2 cellular contexts compared by ENCODE assay signal in the genomic region with DNA sequence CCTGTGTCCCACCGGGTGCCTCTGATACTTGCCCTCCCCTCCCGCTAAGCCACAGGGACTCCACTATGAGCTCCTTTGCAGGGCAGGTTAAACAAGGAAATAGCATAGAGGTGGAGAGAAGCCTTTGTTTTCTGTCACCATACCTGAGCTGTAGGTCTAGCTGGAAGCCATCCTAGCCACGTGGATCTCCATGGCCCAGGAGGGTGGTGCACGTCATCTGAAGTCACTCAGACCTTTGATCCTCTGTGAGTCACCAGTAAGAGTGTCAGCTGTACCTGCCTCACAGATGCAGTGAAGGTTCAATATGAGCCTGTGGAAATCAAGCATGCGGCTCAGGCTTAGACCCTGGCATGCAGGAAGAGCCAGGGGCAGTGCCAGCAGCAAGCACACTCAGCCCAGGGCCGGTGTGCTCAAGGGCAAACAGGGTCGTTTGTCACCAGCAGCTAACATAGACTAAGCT.
TF ChIP-seq lines count a peak whose summit lies in the region.

No MANE protein-coding gene starts in this region.

TF ChIP-seq in SK-N-SH, 30 proteins besides CTCF, POLR2A, EP300 and RAD21:
- TF ChIP-seq, protein P1, sequence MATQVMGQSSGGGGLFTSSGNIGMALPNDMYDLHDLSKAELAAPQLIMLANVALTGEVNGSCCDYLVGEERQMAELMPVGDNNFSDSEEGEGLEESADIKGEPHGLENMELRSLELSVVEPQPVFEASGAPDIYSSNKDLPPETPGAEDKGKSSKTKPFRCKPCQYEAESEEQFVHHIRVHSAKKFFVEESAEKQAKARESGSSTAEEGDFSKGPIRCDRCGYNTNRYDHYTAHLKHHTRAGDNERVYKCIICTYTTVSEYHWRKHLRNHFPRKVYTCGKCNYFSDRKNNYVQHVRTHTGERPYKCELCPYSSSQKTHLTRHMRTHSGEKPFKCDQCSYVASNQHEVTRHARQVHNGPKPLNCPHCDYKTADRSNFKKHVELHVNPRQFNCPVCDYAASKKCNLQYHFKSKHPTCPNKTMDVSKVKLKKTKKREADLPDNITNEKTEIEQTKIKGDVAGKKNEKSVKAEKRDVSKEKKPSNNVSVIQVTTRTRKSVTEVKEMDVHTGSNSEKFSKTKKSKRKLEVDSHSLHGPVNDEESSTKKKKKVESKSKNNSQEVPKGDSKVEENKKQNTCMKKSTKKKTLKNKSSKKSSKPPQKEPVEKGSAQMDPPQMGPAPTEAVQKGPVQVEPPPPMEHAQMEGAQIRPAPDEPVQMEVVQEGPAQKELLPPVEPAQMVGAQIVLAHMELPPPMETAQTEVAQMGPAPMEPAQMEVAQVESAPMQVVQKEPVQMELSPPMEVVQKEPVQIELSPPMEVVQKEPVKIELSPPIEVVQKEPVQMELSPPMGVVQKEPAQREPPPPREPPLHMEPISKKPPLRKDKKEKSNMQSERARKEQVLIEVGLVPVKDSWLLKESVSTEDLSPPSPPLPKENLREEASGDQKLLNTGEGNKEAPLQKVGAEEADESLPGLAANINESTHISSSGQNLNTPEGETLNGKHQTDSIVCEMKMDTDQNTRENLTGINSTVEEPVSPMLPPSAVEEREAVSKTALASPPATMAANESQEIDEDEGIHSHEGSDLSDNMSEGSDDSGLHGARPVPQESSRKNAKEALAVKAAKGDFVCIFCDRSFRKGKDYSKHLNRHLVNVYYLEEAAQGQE (IDR thresholded peaks at IDR 0.05; ENCODE audit: low read depth, low read length) = no peak
- no peak for TF ChIP-seq TCF12 (IDR thresholded peaks at IDR 0.05)
- TF ChIP-seq, protein P2, sequence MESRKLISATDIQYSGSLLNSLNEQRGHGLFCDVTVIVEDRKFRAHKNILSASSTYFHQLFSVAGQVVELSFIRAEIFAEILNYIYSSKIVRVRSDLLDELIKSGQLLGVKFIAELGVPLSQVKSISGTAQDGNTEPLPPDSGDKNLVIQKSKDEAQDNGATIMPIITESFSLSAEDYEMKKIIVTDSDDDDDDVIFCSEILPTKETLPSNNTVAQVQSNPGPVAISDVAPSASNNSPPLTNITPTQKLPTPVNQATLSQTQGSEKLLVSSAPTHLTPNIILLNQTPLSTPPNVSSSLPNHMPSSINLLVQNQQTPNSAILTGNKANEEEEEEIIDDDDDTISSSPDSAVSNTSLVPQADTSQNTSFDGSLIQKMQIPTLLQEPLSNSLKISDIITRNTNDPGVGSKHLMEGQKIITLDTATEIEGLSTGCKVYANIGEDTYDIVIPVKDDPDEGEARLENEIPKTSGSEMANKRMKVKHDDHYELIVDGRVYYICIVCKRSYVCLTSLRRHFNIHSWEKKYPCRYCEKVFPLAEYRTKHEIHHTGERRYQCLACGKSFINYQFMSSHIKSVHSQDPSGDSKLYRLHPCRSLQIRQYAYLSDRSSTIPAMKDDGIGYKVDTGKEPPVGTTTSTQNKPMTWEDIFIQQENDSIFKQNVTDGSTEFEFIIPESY (IDR thresholded peaks at IDR 0.05; ENCODE audit: borderline replicate concordance, low read depth) = no peak
- TF ChIP-seq ELF1 (IDR thresholded peaks at IDR 0.05) = no peak
- TF ChIP-seq GATA2 (CRISPR knock-in tag; IDR thresholded peaks at IDR 0.05) = no peak
- TF ChIP-seq TEAD4 (IDR thresholded peaks at IDR 0.05; ENCODE audit: borderline replicate concordance, insufficient read depth) = no peak
- no peak for TF ChIP-seq JUND (IDR thresholded peaks at IDR 0.05)
- no peak for TF ChIP-seq POLR2AphosphoS5 (IDR thresholded peaks at IDR 0.05; ENCODE audit: low read depth, low read length)
- no peak for TF ChIP-seq FOXJ3 (CRISPR knock-in tag; IDR thresholded peaks at IDR 0.05)
- no peak for TF ChIP-seq RCOR1 (IDR thresholded peaks at IDR 0.05; ENCODE audit: low read length)
- TF ChIP-seq, protein P3, sequence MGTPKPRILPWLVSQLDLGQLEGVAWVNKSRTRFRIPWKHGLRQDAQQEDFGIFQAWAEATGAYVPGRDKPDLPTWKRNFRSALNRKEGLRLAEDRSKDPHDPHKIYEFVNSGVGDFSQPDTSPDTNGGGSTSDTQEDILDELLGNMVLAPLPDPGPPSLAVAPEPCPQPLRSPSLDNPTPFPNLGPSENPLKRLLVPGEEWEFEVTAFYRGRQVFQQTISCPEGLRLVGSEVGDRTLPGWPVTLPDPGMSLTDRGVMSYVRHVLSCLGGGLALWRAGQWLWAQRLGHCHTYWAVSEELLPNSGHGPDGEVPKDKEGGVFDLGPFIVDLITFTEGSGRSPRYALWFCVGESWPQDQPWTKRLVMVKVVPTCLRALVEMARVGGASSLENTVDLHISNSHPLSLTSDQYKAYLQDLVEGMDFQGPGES (IDR thresholded peaks at IDR 0.05; ENCODE audit: low read depth, low read length) = no peak
TF ChIP-seq in SK-N-SH: peak in this region for 0.

TF ChIP-seq in SK-N-SH treated with all-trans-retinoic acid at 6 μM for 48 hours, 23 proteins besides CTCF, POLR2A, EP300 and RAD21 (continued from another document):
- TF ChIP-seq, protein P4, sequence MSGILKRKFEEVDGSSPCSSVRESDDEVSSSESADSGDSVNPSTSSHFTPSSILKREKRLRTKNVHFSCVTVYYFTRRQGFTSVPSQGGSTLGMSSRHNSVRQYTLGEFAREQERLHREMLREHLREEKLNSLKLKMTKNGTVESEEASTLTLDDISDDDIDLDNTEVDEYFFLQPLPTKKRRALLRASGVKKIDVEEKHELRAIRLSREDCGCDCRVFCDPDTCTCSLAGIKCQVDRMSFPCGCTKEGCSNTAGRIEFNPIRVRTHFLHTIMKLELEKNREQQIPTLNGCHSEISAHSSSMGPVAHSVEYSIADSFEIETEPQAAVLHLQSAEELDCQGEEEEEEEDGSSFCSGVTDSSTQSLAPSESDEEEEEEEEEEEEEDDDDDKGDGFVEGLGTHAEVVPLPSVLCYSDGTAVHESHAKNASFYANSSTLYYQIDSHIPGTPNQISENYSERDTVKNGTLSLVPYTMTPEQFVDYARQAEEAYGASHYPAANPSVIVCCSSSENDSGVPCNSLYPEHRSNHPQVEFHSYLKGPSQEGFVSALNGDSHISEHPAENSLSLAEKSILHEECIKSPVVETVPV (CRISPR knock-in tag; IDR thresholded peaks at IDR 0.05) = no peak
- TF ChIP-seq ZNF8 (CRISPR knock-in tag; IDR thresholded peaks at IDR 0.05) (no peak), ARNTL (CRISPR knock-in tag; IDR thresholded peaks at IDR 0.05; ENCODE audit: borderline replicate concordance, low read depth) (no peak), ZFP30 (CRISPR knock-in tag; IDR thresholded peaks at IDR 0.05) (no peak), ZFP3 (CRISPR knock-in tag; IDR thresholded peaks at IDR 0.05) (no peak)
- TF ChIP-seq, protein P5, sequence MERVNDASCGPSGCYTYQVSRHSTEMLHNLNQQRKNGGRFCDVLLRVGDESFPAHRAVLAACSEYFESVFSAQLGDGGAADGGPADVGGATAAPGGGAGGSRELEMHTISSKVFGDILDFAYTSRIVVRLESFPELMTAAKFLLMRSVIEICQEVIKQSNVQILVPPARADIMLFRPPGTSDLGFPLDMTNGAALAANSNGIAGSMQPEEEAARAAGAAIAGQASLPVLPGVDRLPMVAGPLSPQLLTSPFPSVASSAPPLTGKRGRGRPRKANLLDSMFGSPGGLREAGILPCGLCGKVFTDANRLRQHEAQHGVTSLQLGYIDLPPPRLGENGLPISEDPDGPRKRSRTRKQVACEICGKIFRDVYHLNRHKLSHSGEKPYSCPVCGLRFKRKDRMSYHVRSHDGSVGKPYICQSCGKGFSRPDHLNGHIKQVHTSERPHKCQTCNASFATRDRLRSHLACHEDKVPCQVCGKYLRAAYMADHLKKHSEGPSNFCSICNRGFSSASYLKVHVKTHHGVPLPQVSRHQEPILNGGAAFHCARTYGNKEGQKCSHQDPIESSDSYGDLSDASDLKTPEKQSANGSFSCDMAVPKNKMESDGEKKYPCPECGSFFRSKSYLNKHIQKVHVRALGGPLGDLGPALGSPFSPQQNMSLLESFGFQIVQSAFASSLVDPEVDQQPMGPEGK (CRISPR knock-in tag; IDR thresholded peaks at IDR 0.05; ENCODE audit: borderline replicate concordance) = no peak
TF ChIP-seq in SK-N-SH treated with all-trans-retinoic acid at 6 μM for 48 hours: peak in this region for 0.
